Comparison of ENCODE assay signal across 9 cellular contexts in the genomic region with DNA sequence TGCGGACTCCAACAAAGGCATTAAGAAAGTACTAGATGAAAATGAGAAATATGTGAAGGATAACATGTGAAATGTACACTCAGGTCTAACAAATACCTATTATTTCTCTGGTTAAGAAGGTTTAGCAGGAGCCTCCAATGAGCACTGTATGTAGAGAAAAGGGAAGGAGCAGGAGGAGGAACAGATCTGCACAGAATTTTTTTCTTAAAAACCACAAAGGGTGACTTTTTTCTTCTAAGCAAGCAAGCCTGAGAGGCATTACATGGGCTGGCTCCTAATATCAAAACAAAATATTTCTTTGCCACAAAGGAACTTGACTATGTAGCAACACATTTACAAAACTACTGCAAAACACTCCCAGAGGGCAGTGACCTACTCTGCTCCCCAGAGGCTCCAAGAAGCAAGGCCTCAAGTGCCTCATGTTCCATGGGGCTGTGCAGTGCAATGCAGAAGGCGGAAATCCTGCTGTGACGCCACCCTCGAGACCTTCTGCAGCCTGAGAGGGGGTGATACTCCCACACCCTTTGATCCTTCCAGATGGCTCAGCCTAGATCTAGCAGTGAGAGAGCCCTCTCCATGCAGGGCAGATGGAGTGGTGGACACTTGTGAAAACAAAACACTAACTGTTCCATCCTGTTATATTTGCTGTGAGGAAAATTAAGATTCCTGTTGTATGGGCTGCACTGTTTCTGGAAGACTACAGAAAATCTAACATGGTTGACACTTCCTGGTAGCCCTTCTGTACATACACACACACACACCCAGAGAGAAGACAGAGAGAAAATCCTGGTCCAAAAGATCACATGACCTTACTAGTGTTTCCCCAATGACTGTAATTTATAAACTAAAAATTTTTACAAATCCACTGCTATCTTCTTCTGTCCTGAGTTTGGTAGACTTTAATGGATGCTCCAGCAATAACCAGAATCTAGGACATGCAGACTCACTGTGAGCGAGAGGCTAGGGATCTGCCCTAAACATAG.
A peak's percentile ranks its signal among the peaks of the same experiment; 100 is the strongest.
DNase-seq lines count a peak whose midpoint lies in the region; ATAC-seq, FAIRE-seq and TF ChIP-seq lines count a peak whose summit lies in the region.
"Had no signal": no experiment of that assay in that cellular context is flagged by ENCODE, and none has a peak within 500 bp of the region (broad histone marks: within the 10 kb centered on the region; RNA-seq: fewer than 3 reads in every experiment).

No MANE protein-coding gene starts in this region.

- no peak for TF ChIP-seq CTCF in nephron (IDR thresholded peaks at IDR 0.05; ENCODE audit: unreplicated experiment in 3 of 3)

- no peak for FAIRE-seq in urothelium cell line (lab: Jason Lieb, UNC)

- peaks cover 63% of the 10 kb centered on the region for H3K36me3 Mint-ChIP-seq in nephron (ENCODE audit: low read depth)

- peak overlapping the region in 2 of 3 experiments; percentile 24 to 63 for H3K27ac Mint-ChIP-seq in nephron
- H3K27ac Mint-ChIP-seq: activated T-helper 17 cell treated with anti-CD3 and anti-CD28 coated beads, Interleukin-2, amount 50 U/mL, for 72 hours had no signal

- no peak overlapping the region for H3K4me3 Mint-ChIP-seq in nephron
- H3K4me3 Mint-ChIP-seq: activated T-helper 17 cell treated with anti-CD3 and anti-CD28 coated beads, Interleukin-2, amount 50 U/mL, for 72 hours had no signal

- no peaks in the 10 kb centered on the region for H3K9me3 Mint-ChIP-seq in nephron
- H3K9me3 Mint-ChIP-seq: activated T-helper 17 cell treated with anti-CD3 and anti-CD28 coated beads, Interleukin-2, amount 50 U/mL, for 72 hours had no signal

- peak in 10 of 14 donors; percentile 5 to 48 (median 32) for DNase-seq in C1 segment of cervical spinal cord (lab: John Stamatoyannopoulos, UW)
- peak; percentile 73 for DNase-seq in NCI-H524 treated with DMSO at 0.1 percent for 48 hours (lab: John Stamatoyannopoulos, UW)
- peak; percentile 53 for DNase-seq in epidermal melanocyte (ENCODE audit: insufficient read length, low spot score)
- no peak for DNase-seq in urothelium cell line (ENCODE audit: low spot score)
- DNase-seq in stimulated activated naive CD4-positive, alpha-beta T cell (lab: John Stamatoyannopoulos, UW) = no peak

- peaks cover 10% of the 10 kb centered on the region for H3K4me1 Mint-ChIP-seq in nephron

- no peaks in the 10 kb centered on the region for H3K27me3 Mint-ChIP-seq in nephron (ENCODE audit: low read depth)
- H3K27me3 Mint-ChIP-seq: activated T-helper 17 cell treated with anti-CD3 and anti-CD28 coated beads, Interleukin-2, amount 50 U/mL, for 72 hours had no signal

- ATAC-seq in SK-N-SH treated with all-trans-retinoic acid at 6 μM for 48 hours (no peak), GM18907 (IDR thresholded peaks at IDR 0.05; ENCODE audit: unreplicated experiment) (no peak)
- ATAC-seq: activated T-helper 17 cell treated with anti-CD3 and anti-CD28 coated beads, Interleukin-2, amount 50 U/mL, for 72 hours had no signal

TF ChIP-seq in SK-N-SH treated with all-trans-retinoic acid at 6 μM for 48 hours, 23 proteins besides CTCF, POLR2A, EP300 and RAD21:
- no peak for TF ChIP-seq ZFP3 (CRISPR knock-in tag; IDR thresholded peaks at IDR 0.05)
- no peak for TF ChIP-seq ZNF70 (CRISPR knock-in tag; IDR thresholded peaks at IDR 0.05)
- no peak for TF ChIP-seq ESRRG (CRISPR knock-in tag; IDR thresholded peaks at IDR 0.05)
- no peak for TF ChIP-seq ZFP30 (CRISPR knock-in tag; IDR thresholded peaks at IDR 0.05)
- no peak for TF ChIP-seq ISL1 (CRISPR knock-in tag; IDR thresholded peaks at IDR 0.05)
- no peak for TF ChIP-seq ZNF8 (CRISPR knock-in tag; IDR thresholded peaks at IDR 0.05)
- no peak for TF ChIP-seq ZC3H10 (CRISPR knock-in tag; IDR thresholded peaks at IDR 0.05)
- TF ChIP-seq TOX (CRISPR knock-in tag; IDR thresholded peaks at IDR 0.05; ENCODE audit: borderline replicate concordance) = no peak
- no peak for TF ChIP-seq PPARA (CRISPR knock-in tag; IDR thresholded peaks at IDR 0.05; ENCODE audit: borderline replicate concordance)
- TF ChIP-seq BACH2 (CRISPR knock-in tag; IDR thresholded peaks at IDR 0.05; ENCODE audit: borderline replicate concordance) = no peak
- TF ChIP-seq, protein P1, sequence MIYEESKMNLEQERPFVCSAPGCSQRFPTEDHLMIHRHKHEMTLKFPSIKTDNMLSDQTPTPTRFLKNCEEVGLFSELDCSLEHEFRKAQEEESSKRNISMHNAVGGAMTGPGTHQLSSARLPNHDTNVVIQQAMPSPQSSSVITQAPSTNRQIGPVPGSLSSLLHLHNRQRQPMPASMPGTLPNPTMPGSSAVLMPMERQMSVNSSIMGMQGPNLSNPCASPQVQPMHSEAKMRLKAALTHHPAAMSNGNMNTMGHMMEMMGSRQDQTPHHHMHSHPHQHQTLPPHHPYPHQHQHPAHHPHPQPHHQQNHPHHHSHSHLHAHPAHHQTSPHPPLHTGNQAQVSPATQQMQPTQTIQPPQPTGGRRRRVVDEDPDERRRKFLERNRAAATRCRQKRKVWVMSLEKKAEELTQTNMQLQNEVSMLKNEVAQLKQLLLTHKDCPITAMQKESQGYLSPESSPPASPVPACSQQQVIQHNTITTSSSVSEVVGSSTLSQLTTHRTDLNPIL (CRISPR knock-in tag; IDR thresholded peaks at IDR 0.05; ENCODE audit: low read depth) = no peak
- TF ChIP-seq PATZ1 (CRISPR knock-in tag; IDR thresholded peaks at IDR 0.05; ENCODE audit: borderline replicate concordance) = no peak
- TF ChIP-seq TCF4 (CRISPR knock-in tag; IDR thresholded peaks at IDR 0.05; ENCODE audit: borderline replicate concordance) = no peak
TF ChIP-seq in SK-N-SH treated with all-trans-retinoic acid at 6 μM for 48 hours: peak in this region for 0.

Comparison
In these comparisons a context has a peak if more than half of its experiments do, and no peak if none do; other contexts are left out.
1. DNase-seq: peak in C1 segment of cervical spinal cord (10 of 14), NCI-H524 treated with DMSO at 0.1 percent for 48 hours (single experiment) and epidermal melanocyte (single experiment); none in urothelium cell line (single experiment) and stimulated activated naive CD4-positive, alpha-beta T cell (0 of 6).